Comparison of ENCODE assay signal across 29 cellular contexts in genomic region chr11:62757846-62758788, GRCh38. TPM values are rescaled to one million over a fixed set of nuclear protein-coding genes. Genes with fewer than 3 reads are reported as not detected.
A peak's percentile ranks its signal among the peaks of the same experiment; 100 is the strongest.
DNase-seq lines count a peak whose midpoint lies in the region; ATAC-seq, FAIRE-seq and TF ChIP-seq lines count a peak whose summit lies in the region.
"Had no signal": no experiment of that assay in that cellular context is flagged by ENCODE, and none has a peak within 500 bp of the region (broad histone marks: within the 10 kb centered on the region; RNA-seq: fewer than 3 reads in every experiment).

No MANE protein-coding gene starts in this region.

- no peak for TF ChIP-seq CTCF in HepG2 (CRISPR knock-in tag; IDR thresholded peaks at IDR 0.05)
- TF ChIP-seq CTCF in right lobe of liver (IDR thresholded peaks at IDR 0.05) = no peak
- no peak for TF ChIP-seq CTCF in neural crest cell (conservative IDR thresholded peaks at IDR 0.05)
- TF ChIP-seq CTCF in stomach (IDR thresholded peaks at IDR 0.05) = no peak

- no peak overlapping the region for H3K27ac ChIP-seq in HepG2 (ENCODE audit: extremely low read length, insufficient read depth, low read length)
- no peak overlapping the region for H3K27ac ChIP-seq in right lobe of liver
- H3K27ac ChIP-seq in stomach = no peak overlapping the region
- H3K27ac ChIP-seq: foreskin keratinocyte, prostate gland, SK-N-MC had no signal

- peaks cover 43% of the 10 kb centered on the region for H3K4me1 Mint-ChIP-seq in neural crest cell

- BruUV-seq in HepG2 (replicated peaks; lab: Mats Ljungman, UMichigan) = no TSS peak

- ATAC-seq in HepG2 (no peak), right lobe of liver (no peak), HG02798 (IDR thresholded peaks at IDR 0.05; ENCODE audit: poor library complexity, unreplicated experiment) (no peak)
- ATAC-seq: foreskin keratinocyte; left colon; naive thymus-derived CD4-positive, alpha-beta T cell; stimulated activated effector memory CD8-positive, alpha-beta T cell treated with anti-CD3 and anti-CD28 coated beads, Interleukin-12 subunit alpha, Interleukin-12 subunit beta, amount 100 ng/mL, for 72 hours; T-helper 17 cell had no signal

- peak overlapping the region; percentile 41 for H3K4me3 Mint-ChIP-seq in neural crest cell
- H3K4me3 Mint-ChIP-seq: activated CD4-positive, alpha-beta T cell treated with anti-CD3 and anti-CD28 coated beads, Interleukin-2, amount 10 ng/mL, durations not matched to agents 24 days and 14 days; activated naive CD4-positive, alpha-beta T cell treated with anti-CD3 and anti-CD28 coated beads, Interleukin-2, amount 50 U/mL, for 24 hours; activated T-helper 1 cell treated with anti-CD3 and anti-CD28 coated beads, Interleukin-12 subunit alpha, Interleukin-12 subunit beta, Interleukin-2, Interleukin-4 antibody, amounts not matched to agents 30 ng/mL and 10 ng/mL and 1 ng/mL, durations not matched to agents 14 hours and 24 hours and 36 hours; CD4-positive, alpha-beta memory T cell; naive thymus-derived CD4-positive, alpha-beta T cell; stimulated activated effector memory CD8-positive, alpha-beta T cell treated with anti-CD3 and anti-CD28 coated beads, Interleukin-12 subunit alpha, Interleukin-12 subunit beta, amount 100 ng/mL, for 72 hours; T-helper 17 cell had no signal

- no peaks in the 10 kb centered on the region for H3K36me3 ChIP-seq in HepG2 (replicated peaks in 1 of 2; ENCODE audit: control insufficient read depth in 1 of 2, insufficient read depth in 2 of 2, low read length in 2 of 2)
- H3K36me3 ChIP-seq in right lobe of liver = no peaks in the 10 kb centered on the region
- no peaks in the 10 kb centered on the region for H3K36me3 ChIP-seq in stomach
- H3K36me3 ChIP-seq: prostate gland had no signal

- DNase-seq in HepG2 (ENCODE audit: low spot score) (no peak), right lobe of liver (no peak), iPS DF 19.7 (ENCODE audit: low read depth, low spot score) (peak; percentile 96), neural crest cell (ENCODE audit: low read depth, low spot score) (no peak), stomach (no peak)
- DNase-seq in stimulated activated CD8-positive, alpha-beta memory T cell treated with anti-CD3 and anti-CD28 coated beads, Interleukin-4, amount 100 ng/mL, for 48 hours = no peak
- no peak for DNase-seq in effector CD4-positive, alpha-beta T cell
- DNase-seq: 8988T; activated CD4-positive, alpha-beta T cell treated with anti-CD3 and anti-CD28 coated beads, Interleukin-2, amount 10 ng/mL, durations not matched to agents 24 days and 14 days; CD4-positive, alpha-beta memory T cell; central memory CD4-positive, alpha-beta T cell; erythroblast; foreskin keratinocyte; left colon; naive thymus-derived CD4-positive, alpha-beta T cell; NCI-H1417; NCI-H524 treated with DMSO at 0.1 percent for 48 hours; RPMI8226; stimulated activated CD4-positive, alpha-beta T cell treated with anti-CD3 and anti-CD28 coated beads, Interleukin-1b, Interleukin-23, amount 100 ng/mL, for 48 hours; T-helper 17 cell had no signal

- in situ Hi-C loops in HepG2 (cut with HindIII; ENCODE audit: extremely low pct_ligation_motif_present, low pct_unique_long_range_greater_than_20kb) = no loop called here

- H3K27ac Mint-ChIP-seq in neural crest cell (ENCODE audit: unreplicated experiment) = no peak overlapping the region
- H3K27ac Mint-ChIP-seq: activated CD4-positive, alpha-beta T cell treated with anti-CD3 and anti-CD28 coated beads, Interleukin-2, amount 10 ng/mL, durations not matched to agents 24 days and 14 days; activated naive CD4-positive, alpha-beta T cell treated with anti-CD3 and anti-CD28 coated beads, Interleukin-2, amount 50 U/mL, for 24 hours; activated T-helper 1 cell treated with anti-CD3 and anti-CD28 coated beads, Interleukin-12 subunit alpha, Interleukin-12 subunit beta, Interleukin-2, Interleukin-4 antibody, amounts not matched to agents 30 ng/mL and 10 ng/mL and 1 ng/mL, durations not matched to agents 14 hours and 24 hours and 36 hours; stimulated activated effector memory CD8-positive, alpha-beta T cell treated with anti-CD3 and anti-CD28 coated beads, Interleukin-12 subunit alpha, Interleukin-12 subunit beta, amount 100 ng/mL, for 72 hours; T-helper 17 cell had no signal

- no peak for FAIRE-seq in HepG2 (lab: Jason Lieb, UNC)
- FAIRE-seq: G401.6, GM18507 had no signal

- no peaks in the 10 kb centered on the region for H3K9me3 Mint-ChIP-seq in neural crest cell
- H3K9me3 Mint-ChIP-seq: activated CD4-positive, alpha-beta T cell treated with anti-CD3 and anti-CD28 coated beads, Interleukin-2, amount 10 ng/mL, durations not matched to agents 24 days and 14 days; activated naive CD4-positive, alpha-beta T cell treated with anti-CD3 and anti-CD28 coated beads, Interleukin-2, amount 50 U/mL, for 24 hours; activated T-helper 1 cell treated with anti-CD3 and anti-CD28 coated beads, Interleukin-12 subunit alpha, Interleukin-12 subunit beta, Interleukin-2, Interleukin-4 antibody, amounts not matched to agents 30 ng/mL and 10 ng/mL and 1 ng/mL, durations not matched to agents 14 hours and 24 hours and 36 hours; IgD-negative memory B cell; naive thymus-derived CD4-positive, alpha-beta T cell; stimulated activated effector memory CD8-positive, alpha-beta T cell treated with anti-CD3 and anti-CD28 coated beads, Interleukin-12 subunit alpha, Interleukin-12 subunit beta, amount 100 ng/mL, for 72 hours had no signal

- no peaks in the 10 kb centered on the region for H4K20me1 ChIP-seq in HepG2 (ENCODE audit: insufficient read depth, low read length)

- POLR2A ChIA-PET in HepG2 (lab: Yijun Ruan, JAX) = interaction anchor here (0.9 to 2.4 kb wide), 5 partner anchors 11 to 166 kb away, joined by 4 to 10 read pairs (median 5); partner anchors contain the start of genes C11orf98, CSKMT, HNRNPUL2 and TAF6L

- no peaks in the 10 kb centered on the region for H3K36me3 Mint-ChIP-seq in neural crest cell (ENCODE audit: low read depth)

- TF ChIP-seq EP300 in HepG2 (IDR thresholded peaks at IDR 0.05; ENCODE audit: low read depth in 2 of 2, low read length in 2 of 2) = no peak
- TF ChIP-seq EP300 in HepG2 (CRISPR knock-in tag; IDR thresholded peaks at IDR 0.05; ENCODE audit: borderline replicate concordance) = no peak
- no peak for TF ChIP-seq EP300 in stomach (IDR thresholded peaks at IDR 0.05)

- H3K79me2 ChIP-seq in HepG2 (ENCODE audit: insufficient read depth, low read length) = peaks cover 12% of the 10 kb centered on the region

- CTCF ChIA-PET in HepG2 (lab: Yijun Ruan, JAX; ENCODE audit: low intra/inter-chr PET ratio, low total read pairs) = no interaction called here

- H3K27me3 ChIP-seq in HepG2 (ENCODE audit: control insufficient read depth in 1 of 2, insufficient read depth in 2 of 2, low read length in 2 of 2) (peaks cover 0 to 3% of the 10 kb centered on the region in 2 experiments; a peak in 1 of 5 replicates), right lobe of liver (no peaks in the 10 kb centered on the region), stomach (no peaks in the 10 kb centered on the region)
- H3K27me3 ChIP-seq: foreskin keratinocyte had no signal

- intact Hi-C loops in HepG2 (cut with micrococcal nuclease; ENCODE audit: unreplicated experiment) = no loop called here
- intact Hi-C loops in right lobe of liver (cut with DNase I) = no loop called here
- intact Hi-C loops in stomach (cut with DNase I; ENCODE audit: low total_unique reads) = no loop called here

- peak overlapping the region; percentile 18; the same call in 1 of the 2 replicates for H3K9ac ChIP-seq in HepG2 (ENCODE audit: insufficient read depth, low read depth, low read length)

- H2AFZ ChIP-seq in HepG2 (ENCODE audit: low read length) = peak overlapping the region; percentile 88

- H3K9me3 ChIP-seq in HepG2 (ENCODE audit: low read length) (no peaks in the 10 kb centered on the region), right lobe of liver (no peaks in the 10 kb centered on the region), stomach (no peaks in the 10 kb centered on the region)
- H3K9me3 ChIP-seq: prostate gland had no signal

- peak overlapping the region; percentile 51 for H3K4me2 ChIP-seq in HepG2 (ENCODE audit: low read depth, low read length)

- WGBS in HepG2 (ENCODE audit: low lambda C conversion rate) = 18% methylated on average over 9 of the region's 9 CpGs
- WGBS in right lobe of liver (ENCODE audit: insufficient coverage, low coverage, low lambda C conversion rate, missing lambda C conversion rate) = 74% methylated on average over 9 of the region's 9 CpGs
- WGBS in stomach, 5 donors = 57 to 68% (median 65%) methylated on average over 9 of the region's 9 CpGs

- H3K4me3 ChIP-seq in HepG2 (replicated peaks in 1 of 3; ENCODE audit: insufficient read depth in 1 of 3, low read depth in 2 of 3, low read length in 3 of 3) (peak overlapping the region in 2 of 3 experiments; percentile 7 to 20; a peak in 3 of 6 replicates), right lobe of liver (no peak overlapping the region), stomach (no peak overlapping the region)
- H3K4me3 ChIP-seq: prostate gland, SK-N-MC had no signal

- no peak for TF ChIP-seq RAD21 in HepG2 (CRISPR knock-in tag; IDR thresholded peaks at IDR 0.05)

- H3K27me3 Mint-ChIP-seq in neural crest cell (ENCODE audit: low read depth) = no peaks in the 10 kb centered on the region
- H3K27me3 Mint-ChIP-seq: activated CD4-positive, alpha-beta T cell treated with anti-CD3 and anti-CD28 coated beads, Interleukin-2, amount 10 ng/mL, durations not matched to agents 24 days and 14 days; activated naive CD4-positive, alpha-beta T cell treated with anti-CD3 and anti-CD28 coated beads, Interleukin-2, amount 50 U/mL, for 24 hours; CD4-positive, alpha-beta memory T cell; IgD-negative memory B cell; naive thymus-derived CD4-positive, alpha-beta T cell; T-helper 17 cell had no signal

- TF ChIP-seq POLR2A in HepG2 (IDR thresholded peaks at IDR 0.05; ENCODE audit: insufficient read depth in 1 of 2, low read depth in 2 of 2, low read length in 2 of 2) = no peak
- TF ChIP-seq POLR2A in right lobe of liver (IDR thresholded peaks at IDR 0.05) = no peak
- no peak for TF ChIP-seq POLR2A in stomach (IDR thresholded peaks at IDR 0.05)

- H3K4me1 ChIP-seq in HepG2 (ENCODE audit: insufficient read depth, low read length) (peaks cover 47% of the 10 kb centered on the region), right lobe of liver (peaks cover 0 to 18% (median 5%) of the 10 kb centered on the region in 4 donors), stomach (peaks cover 16 to 34% (median 27%) of the 10 kb centered on the region in 4 donors)

RNA-seq across cellular contexts. Expression of gene POLR2G, which starts 3.3 kb away (rescaled TPM):
- total RNA-seq in HepG2 (2016; rRNA removed; fragmentation: Illumina TruSeq; extraction: Trizol) = 97.6 and 116 TPM in 2 replicates
- 48.1 and 60.6 TPM in 2 replicates for total RNA-seq in HepG2 (2016; cell fraction: cytosol; rRNA removed; fragmentation: Illumina TruSeq; extraction: Trizol; ENCODE audit: low read depth)
- total RNA-seq in HepG2 (2016; cell fraction: insoluble cytoplasmic fraction; rRNA removed; fragmentation: Illumina TruSeq; extraction: Trizol) = 98.7 and 136 TPM in 2 replicates
- 39.5 and 41.8 TPM in 2 replicates for total RNA-seq in HepG2 (2016; cell fraction: membrane; rRNA removed; fragmentation: Illumina TruSeq; extraction: Trizol)
- 40.5 and 42.3 TPM in 2 replicates for total RNA-seq in HepG2 (2016; cell fraction: nucleus; rRNA removed; fragmentation: Illumina TruSeq; extraction: Trizol)
- 85.9 and 97.1 TPM in 2 replicates for polyA plus RNA-seq in HepG2 (2011; rRNA removed)
- polyA plus RNA-seq in HepG2 (2011; cell fraction: cytosol; rRNA removed) = 103 and 110 TPM in 2 replicates
- polyA plus RNA-seq in HepG2 (2011; cell fraction: nucleus; rRNA removed) = 60.6 and 64.1 TPM in 2 replicates
- polyA plus RNA-seq in HepG2 (2012) = 49.6 and 53.4 TPM in 2 replicates
- 48.7 and 50.1 TPM in 2 replicates for polyA plus RNA-seq in HepG2 (2016; cell fraction: cytosol; fragmentation: Illumina TruSeq; extraction: Trizol; ENCODE audit: low read depth)
- polyA plus RNA-seq in HepG2 (2016; cell fraction: insoluble cytoplasmic fraction; fragmentation: Illumina TruSeq; extraction: Trizol; ENCODE audit: low read depth) = 117 and 138 TPM in 2 replicates
- polyA plus RNA-seq in HepG2 (2016; cell fraction: membrane; fragmentation: Illumina TruSeq; extraction: Trizol; ENCODE audit: low read depth) = 33.3 and 37.4 TPM in 2 replicates
- polyA plus RNA-seq in HepG2 (2016; cell fraction: nucleus; fragmentation: Illumina TruSeq; extraction: Trizol; ENCODE audit: insufficient read depth, low read depth) = 77.1 and 77.2 TPM in 2 replicates
- polyA minus RNA-seq in HepG2 (2011; rRNA and poly(A)+ RNA removed; ENCODE audit: low replicate concordance) = 137 and 393 TPM in 2 replicates
- polyA minus RNA-seq in HepG2 (2011; cell fraction: cytosol; rRNA and poly(A)+ RNA removed) = 36.7 and 40.7 TPM in 2 replicates
- polyA minus RNA-seq in HepG2 (2011; cell fraction: nucleus; rRNA and poly(A)+ RNA removed) = 24.8 and 27.5 TPM in 2 replicates
- total RNA-seq in right lobe of liver = 10 to 100 TPM; 23.8 to 37.4 (median 26.6) TPM
- 161 and 175 TPM in 2 replicates for total RNA-seq in neural crest cell
- total RNA-seq in stomach = 10 to 100 TPM in 4 of 5 donors, 1 to 10 TPM in 1; 3.8 to 95.5 (median 23.9) TPM
- polyA plus RNA-seq in stomach = 100 to 1,000 TPM in 1 of 3 donors, 10 to 100 TPM in 2; 85.8 to 119 (median 88.7) TPM

RNA-seq across cellular contexts. Expression of gene ZBTB3, which starts 4.2 kb away (rescaled TPM):
- total RNA-seq in HepG2 (2016; rRNA removed; fragmentation: Illumina TruSeq; extraction: Trizol) (4.0 and 5.2 TPM in 2 replicates), right lobe of liver (1 to 10 TPM; 3.4 to 7.1 (median 4.7) TPM), neural crest cell (11.5 and 16.1 TPM in 2 replicates), stomach (10 to 100 TPM in 2 of 5 donors, 1 to 10 TPM in 2, not detected in 1; 4.2 to 16.5 (median 9.5) TPM)
- 0.53 and 0.61 TPM in 2 replicates for total RNA-seq in HepG2 (2016; cell fraction: cytosol; rRNA removed; fragmentation: Illumina TruSeq; extraction: Trizol; ENCODE audit: low read depth)
- 5.1 and 5.3 TPM in 2 replicates for total RNA-seq in HepG2 (2016; cell fraction: insoluble cytoplasmic fraction; rRNA removed; fragmentation: Illumina TruSeq; extraction: Trizol)
- total RNA-seq in HepG2 (2016; cell fraction: membrane; rRNA removed; fragmentation: Illumina TruSeq; extraction: Trizol) = 4.0 and 5.4 TPM in 2 replicates
- 4.0 and 4.1 TPM in 2 replicates for total RNA-seq in HepG2 (2016; cell fraction: nucleus; rRNA removed; fragmentation: Illumina TruSeq; extraction: Trizol)
- polyA plus RNA-seq in HepG2 (2011; rRNA removed) (3.1 and 3.4 TPM in 2 replicates), stomach (1 to 10 TPM; 3.3 to 6.9 (median 3.4) TPM)
- polyA plus RNA-seq in HepG2 (2011; cell fraction: cytosol; rRNA removed) = 3.1 and 3.5 TPM in 2 replicates
- polyA plus RNA-seq in HepG2 (2011; cell fraction: nucleus; rRNA removed) = 3.7 and 4.0 TPM in 2 replicates
- polyA plus RNA-seq in HepG2 (2012) = 1.4 TPM in 2 replicates
- 0.14 and 0.41 TPM in 2 replicates for polyA plus RNA-seq in HepG2 (2016; cell fraction: cytosol; fragmentation: Illumina TruSeq; extraction: Trizol; ENCODE audit: low read depth)
- 0.83 and 2.0 TPM in 2 replicates for polyA plus RNA-seq in HepG2 (2016; cell fraction: insoluble cytoplasmic fraction; fragmentation: Illumina TruSeq; extraction: Trizol; ENCODE audit: low read depth)
- 0.59 and 1.1 TPM in 2 replicates for polyA plus RNA-seq in HepG2 (2016; cell fraction: membrane; fragmentation: Illumina TruSeq; extraction: Trizol; ENCODE audit: low read depth)
- polyA plus RNA-seq in HepG2 (2016; cell fraction: nucleus; fragmentation: Illumina TruSeq; extraction: Trizol; ENCODE audit: insufficient read depth, low read depth) = 3.3 and 4.3 TPM in 2 replicates
- polyA minus RNA-seq in HepG2 (2011; rRNA and poly(A)+ RNA removed; ENCODE audit: low replicate concordance) = 10.4 and 20.3 TPM in 2 replicates
- polyA minus RNA-seq in HepG2 (2011; cell fraction: cytosol; rRNA and poly(A)+ RNA removed) = 2.6 and 3.6 TPM in 2 replicates
- polyA minus RNA-seq in HepG2 (2011; cell fraction: nucleus; rRNA and poly(A)+ RNA removed) = 5.5 and 5.6 TPM in 2 replicates

RNA-seq across cellular contexts. Expression of gene TAF6L, which starts 13.1 kb away (rescaled TPM):
- total RNA-seq in HepG2 (2016; rRNA removed; fragmentation: Illumina TruSeq; extraction: Trizol) (13.4 and 19.4 TPM in 2 replicates), right lobe of liver (10 to 100 TPM; 11.9 to 19.3 (median 16.0) TPM), neural crest cell (50.5 and 52.0 TPM in 2 replicates), stomach (10 to 100 TPM in 4 of 5 donors, 1 to 10 TPM in 1; 4.6 to 35.0 (median 11.0) TPM)
- total RNA-seq in HepG2 (2016; cell fraction: cytosol; rRNA removed; fragmentation: Illumina TruSeq; extraction: Trizol; ENCODE audit: low read depth) = 7.0 and 7.8 TPM in 2 replicates
- total RNA-seq in HepG2 (2016; cell fraction: insoluble cytoplasmic fraction; rRNA removed; fragmentation: Illumina TruSeq; extraction: Trizol) = 10.8 and 19.2 TPM in 2 replicates
- total RNA-seq in HepG2 (2016; cell fraction: membrane; rRNA removed; fragmentation: Illumina TruSeq; extraction: Trizol) = 6.2 and 7.0 TPM in 2 replicates
- total RNA-seq in HepG2 (2016; cell fraction: nucleus; rRNA removed; fragmentation: Illumina TruSeq; extraction: Trizol) = 19.4 and 24.8 TPM in 2 replicates
- polyA plus RNA-seq in HepG2 (2011; rRNA removed) (12.6 and 15.3 TPM in 2 replicates), stomach (10 to 100 TPM in 2 of 3 donors, 1 to 10 TPM in 1; 7.5 to 19.7 (median 19.3) TPM)
- polyA plus RNA-seq in HepG2 (2011; cell fraction: cytosol; rRNA removed) = 7.1 and 7.8 TPM in 2 replicates
- 63.1 and 71.3 TPM in 2 replicates for polyA plus RNA-seq in HepG2 (2011; cell fraction: nucleus; rRNA removed)
- polyA plus RNA-seq in HepG2 (2012) = 7.7 and 10.2 TPM in 2 replicates
- polyA plus RNA-seq in HepG2 (2016; cell fraction: cytosol; fragmentation: Illumina TruSeq; extraction: Trizol; ENCODE audit: low read depth) = 1.1 and 1.4 TPM in 2 replicates
- polyA plus RNA-seq in HepG2 (2016; cell fraction: insoluble cytoplasmic fraction; fragmentation: Illumina TruSeq; extraction: Trizol; ENCODE audit: low read depth) = 8.3 and 9.9 TPM in 2 replicates
- 2.1 and 2.5 TPM in 2 replicates for polyA plus RNA-seq in HepG2 (2016; cell fraction: membrane; fragmentation: Illumina TruSeq; extraction: Trizol; ENCODE audit: low read depth)
- 49.8 and 51.9 TPM in 2 replicates for polyA plus RNA-seq in HepG2 (2016; cell fraction: nucleus; fragmentation: Illumina TruSeq; extraction: Trizol; ENCODE audit: insufficient read depth, low read depth)
- 22.2 and 52.0 TPM in 2 replicates for polyA minus RNA-seq in HepG2 (2011; rRNA and poly(A)+ RNA removed; ENCODE audit: low replicate concordance)
- polyA minus RNA-seq in HepG2 (2011; cell fraction: cytosol; rRNA and poly(A)+ RNA removed) = 6.3 and 6.9 TPM in 2 replicates
- 15.0 and 18.8 TPM in 2 replicates for polyA minus RNA-seq in HepG2 (2011; cell fraction: nucleus; rRNA and poly(A)+ RNA removed)

RNA-seq across cellular contexts. Expression of gene TMEM179B, which starts 29.1 kb away (rescaled TPM):
- total RNA-seq in HepG2 (2016; rRNA removed; fragmentation: Illumina TruSeq; extraction: Trizol) = 11.4 and 24.8 TPM in 2 replicates
- total RNA-seq in HepG2 (2016; cell fraction: cytosol; rRNA removed; fragmentation: Illumina TruSeq; extraction: Trizol; ENCODE audit: low read depth) = 9.2 and 13.4 TPM in 2 replicates
- total RNA-seq in HepG2 (2016; cell fraction: insoluble cytoplasmic fraction; rRNA removed; fragmentation: Illumina TruSeq; extraction: Trizol) = 11.0 and 23.7 TPM in 2 replicates
- total RNA-seq in HepG2 (2016; cell fraction: membrane; rRNA removed; fragmentation: Illumina TruSeq; extraction: Trizol) = 12.0 and 14.6 TPM in 2 replicates
- total RNA-seq in HepG2 (2016; cell fraction: nucleus; rRNA removed; fragmentation: Illumina TruSeq; extraction: Trizol) = 18.4 and 20.2 TPM in 2 replicates
- polyA plus RNA-seq in HepG2 (2011; rRNA removed) = 25.7 and 31.5 TPM in 2 replicates
- polyA plus RNA-seq in HepG2 (2011; cell fraction: cytosol; rRNA removed) = 35.5 and 41.1 TPM in 2 replicates
- polyA plus RNA-seq in HepG2 (2011; cell fraction: nucleus; rRNA removed) = 16.2 and 27.4 TPM in 2 replicates
- polyA plus RNA-seq in HepG2 (2012) = 26.1 and 27.4 TPM in 2 replicates
- polyA plus RNA-seq in HepG2 (2016; cell fraction: cytosol; fragmentation: Illumina TruSeq; extraction: Trizol; ENCODE audit: low read depth) = 12.6 and 19.7 TPM in 2 replicates
- 15.3 and 17.5 TPM in 2 replicates for polyA plus RNA-seq in HepG2 (2016; cell fraction: insoluble cytoplasmic fraction; fragmentation: Illumina TruSeq; extraction: Trizol; ENCODE audit: low read depth)
- 18.5 and 20.7 TPM in 2 replicates for polyA plus RNA-seq in HepG2 (2016; cell fraction: membrane; fragmentation: Illumina TruSeq; extraction: Trizol; ENCODE audit: low read depth)
- polyA plus RNA-seq in HepG2 (2016; cell fraction: nucleus; fragmentation: Illumina TruSeq; extraction: Trizol; ENCODE audit: insufficient read depth, low read depth) = 41.2 and 41.7 TPM in 2 replicates
- polyA minus RNA-seq in HepG2 (2011; rRNA and poly(A)+ RNA removed; ENCODE audit: low replicate concordance) = 58.2 and 80.5 TPM in 2 replicates
- polyA minus RNA-seq in HepG2 (2011; cell fraction: cytosol; rRNA and poly(A)+ RNA removed) = 20.0 and 25.1 TPM in 2 replicates
- polyA minus RNA-seq in HepG2 (2011; cell fraction: nucleus; rRNA and poly(A)+ RNA removed) = 14.4 and 22.0 TPM in 2 replicates
- total RNA-seq in right lobe of liver = 10 to 100 TPM; 23.9 to 47.6 (median 29.1) TPM
- total RNA-seq in neural crest cell = 20.0 and 21.4 TPM in 2 replicates
- 100 to 1,000 TPM in 1 of 5 donors, 10 to 100 TPM in 3, not detected in 1; 26.1 to 135 (median 85.5) TPM for total RNA-seq in stomach
- 10 to 100 TPM; 28.3 to 68.6 (median 32.1) TPM for polyA plus RNA-seq in stomach

RNA-seq across cellular contexts. Expression of gene TTC9C, which starts 29.8 kb away (rescaled TPM):
- 36.4 and 42.5 TPM in 2 replicates for total RNA-seq in HepG2 (2016; rRNA removed; fragmentation: Illumina TruSeq; extraction: Trizol)
- 24.6 and 27.3 TPM in 2 replicates for total RNA-seq in HepG2 (2016; cell fraction: cytosol; rRNA removed; fragmentation: Illumina TruSeq; extraction: Trizol; ENCODE audit: low read depth)
- total RNA-seq in HepG2 (2016; cell fraction: insoluble cytoplasmic fraction; rRNA removed; fragmentation: Illumina TruSeq; extraction: Trizol) = 34.2 and 43.0 TPM in 2 replicates
- 29.0 and 29.6 TPM in 2 replicates for total RNA-seq in HepG2 (2016; cell fraction: membrane; rRNA removed; fragmentation: Illumina TruSeq; extraction: Trizol)
- total RNA-seq in HepG2 (2016; cell fraction: nucleus; rRNA removed; fragmentation: Illumina TruSeq; extraction: Trizol) = 18.6 and 23.5 TPM in 2 replicates
- polyA plus RNA-seq in HepG2 (2011; rRNA removed) = 28.0 and 29.1 TPM in 2 replicates
- 22.8 and 26.1 TPM in 2 replicates for polyA plus RNA-seq in HepG2 (2011; cell fraction: cytosol; rRNA removed)
- polyA plus RNA-seq in HepG2 (2011; cell fraction: nucleus; rRNA removed) = 14.1 and 20.3 TPM in 2 replicates
- polyA plus RNA-seq in HepG2 (2012) = 23.9 and 33.1 TPM in 2 replicates
- 13.1 and 13.2 TPM in 2 replicates for polyA plus RNA-seq in HepG2 (2016; cell fraction: cytosol; fragmentation: Illumina TruSeq; extraction: Trizol; ENCODE audit: low read depth)
- 48.5 and 50.3 TPM in 2 replicates for polyA plus RNA-seq in HepG2 (2016; cell fraction: insoluble cytoplasmic fraction; fragmentation: Illumina TruSeq; extraction: Trizol; ENCODE audit: low read depth)
- 18.0 and 18.5 TPM in 2 replicates for polyA plus RNA-seq in HepG2 (2016; cell fraction: membrane; fragmentation: Illumina TruSeq; extraction: Trizol; ENCODE audit: low read depth)
- 41.9 and 45.0 TPM in 2 replicates for polyA plus RNA-seq in HepG2 (2016; cell fraction: nucleus; fragmentation: Illumina TruSeq; extraction: Trizol; ENCODE audit: insufficient read depth, low read depth)
- 17.4 and 47.6 TPM in 2 replicates for polyA minus RNA-seq in HepG2 (2011; rRNA and poly(A)+ RNA removed; ENCODE audit: low replicate concordance)
- polyA minus RNA-seq in HepG2 (2011; cell fraction: cytosol; rRNA and poly(A)+ RNA removed) = 13.7 and 15.7 TPM in 2 replicates
- 12.1 and 14.8 TPM in 2 replicates for polyA minus RNA-seq in HepG2 (2011; cell fraction: nucleus; rRNA and poly(A)+ RNA removed)
- total RNA-seq in right lobe of liver = 10 to 100 TPM in 3 of 6 experiments, 1 to 10 TPM in 3; 8.5 to 13.3 (median 10.6) TPM
- total RNA-seq in neural crest cell = 44.7 and 49.2 TPM in 2 replicates
- 10 to 100 TPM in 1 of 5 donors, 1 to 10 TPM in 3, under 1 TPM in 1; 0.89 to 26.6 (median 8.2) TPM for total RNA-seq in stomach
- 10 to 100 TPM; 16.6 to 33.6 (median 26.0) TPM for polyA plus RNA-seq in stomach

Comparison
In these comparisons a context has a peak if more than half of its experiments do, and no peak if none do; other contexts are left out.
1. H3K4me3 ChIP-seq: peak in HepG2 (2 of 3); none in right lobe of liver (0 of 3) and stomach (0 of 4).